ENCODE assay signal across 8 cellular contexts in the genomic region with DNA sequence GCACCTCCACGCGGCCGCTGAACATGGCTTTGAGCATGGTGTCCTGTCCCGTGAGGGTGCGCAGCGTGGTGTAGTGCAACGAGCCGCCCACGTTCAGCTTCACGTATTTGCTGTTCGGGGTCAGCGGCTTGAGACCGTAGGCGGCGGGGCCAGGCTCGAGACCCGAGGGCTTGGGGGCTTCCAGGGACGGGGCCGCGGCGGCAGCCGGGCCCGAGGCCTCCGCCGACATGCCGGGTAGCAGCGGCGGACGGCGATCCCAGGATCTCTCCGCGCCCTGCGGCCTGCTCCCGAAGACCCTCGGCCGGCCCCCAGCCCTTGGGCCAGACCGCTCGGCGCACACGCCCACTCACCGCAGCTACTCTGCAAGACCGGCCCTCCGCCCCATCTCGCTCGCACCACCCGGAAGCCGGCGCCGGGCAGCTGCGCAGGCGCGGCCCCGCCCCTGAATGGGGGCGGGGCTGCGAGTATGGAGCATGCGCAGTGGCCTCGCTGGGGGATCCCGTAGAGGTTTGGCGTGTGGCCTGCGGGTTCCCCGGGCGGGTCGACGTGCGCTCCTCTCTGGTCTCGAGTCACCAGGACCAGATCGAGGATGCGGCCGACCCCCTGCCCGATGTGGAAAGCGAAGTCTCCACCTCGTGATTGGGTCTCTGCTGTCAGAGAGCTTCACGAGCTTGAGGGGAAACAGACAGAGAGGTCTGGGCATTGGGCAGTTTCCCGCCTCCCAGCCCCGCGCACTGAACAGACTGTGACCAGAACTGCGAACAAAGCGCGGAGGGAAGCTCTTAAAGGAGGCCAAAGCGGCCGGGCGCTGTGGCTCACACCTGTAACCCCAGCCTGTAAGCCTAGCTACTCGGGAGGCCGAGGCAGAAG. TPM values are rescaled to one million over a fixed set of nuclear protein-coding genes. Genes with fewer than 3 reads are reported as not detected.
A peak's percentile ranks its signal among the peaks of the same experiment; 100 is the strongest.
DNase-seq lines count a peak whose midpoint lies in the region; ATAC-seq and TF ChIP-seq lines count a peak whose summit lies in the region.

A gene with protein sequence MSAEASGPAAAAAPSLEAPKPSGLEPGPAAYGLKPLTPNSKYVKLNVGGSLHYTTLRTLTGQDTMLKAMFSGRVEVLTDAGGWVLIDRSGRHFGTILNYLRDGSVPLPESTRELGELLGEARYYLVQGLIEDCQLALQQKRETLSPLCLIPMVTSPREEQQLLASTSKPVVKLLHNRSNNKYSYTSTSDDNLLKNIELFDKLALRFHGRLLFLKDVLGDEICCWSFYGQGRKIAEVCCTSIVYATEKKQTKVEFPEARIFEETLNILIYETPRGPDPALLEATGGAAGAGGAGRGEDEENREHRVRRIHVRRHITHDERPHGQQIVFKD (minus strand): TSS at position 422 of the 870 bp plus-strand sequence. CDS start 193 bp downstream, at position 229.

- H3K9ac ChIP-seq in MM.1S (ENCODE audit: low read length) = peak within 1 kb of the TSS; percentile 80

- peak; percentile 98 for ATAC-seq in gastroesophageal sphincter

- H3K4me2 ChIP-seq in MM.1S (ENCODE audit: low read depth, low read length) = peak within 1 kb of the TSS; percentile 96

- DNase-seq in G401 (ENCODE audit: low spot score) (peak; percentile 80), HAP-1 (ENCODE audit: low spot score in 2 of 2) (peak; percentile 77 to 90), MM.1S (peak; percentile 86), SK-MEL-5 (ENCODE audit: low read depth, low spot score) (peak; percentile 74), superior temporal gyrus (ENCODE audit: extremely low spot score) (peak; percentile 89)
- DNase-seq in activated naive CD4-positive, alpha-beta T cell treated with Interleukin-2 at 50 U/mL for 16 hours = peak; percentile 86

- TF ChIP-seq POLR2A in gastroesophageal sphincter (IDR thresholded peaks at IDR 0.05) = peak; percentile 81 to 83

- peaks cover 31% of the 10 kb centered on the region for H3K4me1 ChIP-seq in HAP-1
- H3K4me1 ChIP-seq in MM.1S (ENCODE audit: low read length) = 0 out of 2 replicates have a peak, but pooled peaks cover 7% of the 10 kb centered on the region
- peaks cover 0 to 36% (median 15%) of the 10 kb centered on the region in 3 donors for H3K4me1 ChIP-seq in gastroesophageal sphincter
- H3K4me1 ChIP-seq in neutrophil (ENCODE audit: control insufficient read depth in 1 of 2, insufficient read depth in 1 of 2, low read depth in 1 of 2, low read length in 1 of 2) = peaks cover 29 to 35% of the 10 kb centered on the region in 2 experiments

- H3K36me3 ChIP-seq in HAP-1 (replicated peaks) (no peaks in the 10 kb centered on the region), MM.1S (replicated peaks; ENCODE audit: insufficient read depth, low read length) (no peaks in the 10 kb centered on the region), gastroesophageal sphincter (peaks cover 0 to 22% of the 10 kb centered on the region in 2 donors), neutrophil (peaks cover 26% of the 10 kb centered on the region)

- peaks cover 5% of the 10 kb centered on the region; the same call in 1 of the 2 replicates for H3F3A ChIP-seq in MM.1S (ENCODE audit: insufficient read depth, low read length)

- H3K27me3 ChIP-seq in HAP-1 (ENCODE audit: low read depth) = no peaks in the 10 kb centered on the region
- H3K27me3 ChIP-seq in MM.1S (replicated peaks; ENCODE audit: insufficient read depth, low read length) = no peaks in the 10 kb centered on the region
- H3K27me3 ChIP-seq in gastroesophageal sphincter = no peaks in the 10 kb centered on the region
- H3K27me3 ChIP-seq in neutrophil = no peaks in the 10 kb centered on the region

- 0% methylated on average over 3 of the region's 84 CpGs for WGBS in gastroesophageal sphincter (ENCODE audit: low coverage in 1 of 2), 2 donors

- H3K9me3 ChIP-seq in HAP-1 (no peaks in the 10 kb centered on the region), MM.1S (replicated peaks; ENCODE audit: insufficient read depth, low read length) (no peaks in the 10 kb centered on the region), gastroesophageal sphincter (no peaks in the 10 kb centered on the region), neutrophil (no peaks in the 10 kb centered on the region)

- in situ Hi-C loops in G401 (cut with HindIII; ENCODE audit: low sequenced_read_pairs) = no loop called here
- in situ Hi-C loops in HAP-1 (cut with MboI; ENCODE audit: low sequenced_read_pairs) = no loop called here
- in situ Hi-C loops in SK-MEL-5 (cut with HindIII; ENCODE audit: low pct_unique_long_range_greater_than_20kb, low sequenced_read_pairs) = no loop called here

- H3K4me3 ChIP-seq in HAP-1 (peak within 1 kb of the TSS; percentile 66), MM.1S (ENCODE audit: low read length) (peak within 1 kb of the TSS; percentile 92), gastroesophageal sphincter (peak within 1 kb of the TSS; percentile 75 to 98), neutrophil (ENCODE audit: low read depth in 1 of 2, low read length in 1 of 2) (peak within 1 kb of the TSS; percentile 84 to 99)

- H2AFZ ChIP-seq in MM.1S (ENCODE audit: low read length) = peak within 1 kb of the TSS; percentile 92

- TF ChIP-seq CTCF in MM.1S (IDR thresholded peaks at IDR 0.05; ENCODE audit: low read length) = no peak
- TF ChIP-seq CTCF in gastroesophageal sphincter (IDR thresholded peaks at IDR 0.05) = no peak
- peak; percentile 25 for TF ChIP-seq CTCF in neutrophil (IDR thresholded peaks at IDR 0.05)

- TF ChIP-seq EP300 in gastroesophageal sphincter (IDR thresholded peaks at IDR 0.05) = no peak

- no peaks in the 10 kb centered on the region for H4K20me1 ChIP-seq in MM.1S (ENCODE audit: insufficient read depth, low read length)

- H3K27ac ChIP-seq in MM.1S (ENCODE audit: low read length) = peak within 1 kb of the TSS; percentile 63; the same call in 1 of the 2 replicates
- peak within 1 kb of the TSS; percentile 36 to 94 (median 92) for H3K27ac ChIP-seq in gastroesophageal sphincter
- peak within 1 kb of the TSS; percentile 83 for H3K27ac ChIP-seq in neutrophil

- H3K9me2 ChIP-seq in MM.1S (replicated peaks; ENCODE audit: insufficient read depth, low read length) = no peaks in the 10 kb centered on the region

- H3K79me2 ChIP-seq in MM.1S (ENCODE audit: low read length) = peaks cover 17% of the 10 kb centered on the region

RNA-seq across cellular contexts. Expression of the gene that starts here (rescaled TPM):
- 3.2 and 3.9 TPM in 2 replicates for total RNA-seq in G401 (2014; rRNA removed; shearing (Covaris generic))
- total RNA-seq in SK-MEL-5 (2014; rRNA removed; shearing (Covaris generic)) = 9.1 and 11.0 TPM in 2 replicates
- 42.9 and 92.3 TPM in 2 replicates for polyA plus RNA-seq in SK-MEL-5 (2015; cell fraction: cytosol; rRNA removed)
- 66.0 and 77.2 TPM in 2 replicates for polyA plus RNA-seq in SK-MEL-5 (2015; cell fraction: nucleus; rRNA removed)
- total RNA-seq in gastroesophageal sphincter = 10 to 100 TPM; 12.0 to 30.7 (median 20.1) TPM

Comparison
In these comparisons a context has a peak if more than half of its experiments do, and no peak if none do; other contexts are left out.
1. Peak in every context shown above with its lines: DNase-seq, ATAC-seq, H3K4me3 ChIP-seq and H3K27ac ChIP-seq.